8 cellular contexts compared by ENCODE assay signal in the genomic region with DNA sequence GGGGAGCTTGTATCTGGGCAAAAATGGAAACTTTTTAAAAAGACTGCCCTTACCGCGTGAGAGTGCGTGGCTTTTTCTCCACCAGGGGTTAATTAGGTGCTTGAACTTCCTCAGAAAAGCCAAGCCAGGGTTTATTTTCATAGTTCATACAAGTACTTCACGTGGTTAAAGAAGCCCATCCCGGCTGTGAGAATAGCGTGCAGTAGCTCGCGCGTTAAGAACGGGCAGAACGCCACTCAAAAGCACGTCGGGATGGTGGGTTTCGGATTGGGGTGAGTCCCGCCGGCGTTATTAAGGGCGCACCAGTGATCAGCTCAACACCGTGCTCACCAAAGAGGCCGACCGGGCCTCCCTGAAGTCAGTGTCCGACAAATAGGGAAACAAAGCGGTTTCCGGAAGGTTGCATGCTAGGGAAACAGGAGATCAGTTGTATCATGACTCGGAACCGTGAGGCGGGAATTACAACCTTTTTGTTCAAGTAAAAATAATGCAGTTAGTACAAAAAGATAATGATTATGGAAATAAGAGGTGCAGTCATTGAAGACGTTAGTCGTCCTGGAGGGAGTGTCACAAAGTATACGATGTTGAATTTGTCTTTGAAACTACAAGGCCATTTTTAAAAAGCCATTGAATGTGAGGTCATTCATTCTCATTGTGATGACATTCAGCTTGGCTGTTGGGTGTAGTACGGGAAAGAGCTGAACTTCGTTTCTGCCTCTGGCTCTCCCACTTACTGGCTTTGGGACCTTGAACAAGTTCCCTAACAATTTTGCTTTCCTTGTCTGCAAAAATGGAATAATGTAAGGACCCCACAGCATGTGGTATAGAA. TPM values are rescaled to one million over a fixed set of nuclear protein-coding genes. Genes with fewer than 3 reads are reported as not detected.
DNase-seq lines count a peak whose midpoint lies in the region; ATAC-seq, FAIRE-seq and TF ChIP-seq lines count a peak whose summit lies in the region.

No MANE protein-coding gene starts in this region.

- no peaks in the 10 kb centered on the region for H4K20me1 ChIP-seq in SK-N-SH (ENCODE audit: insufficient read depth)
- H4K20me1 ChIP-seq in HepG2 (ENCODE audit: insufficient read depth, low read length): no peaks in the 10 kb centered on the region

- peaks cover 20% of the 10 kb centered on the region for H3K4me1 Mint-ChIP-seq in central memory CD8-positive, alpha-beta T cell

- H3K9me2 ChIP-seq in SK-N-SH: no peaks in the 10 kb centered on the region

- no peaks in the 10 kb centered on the region for H3K9me3 Mint-ChIP-seq in central memory CD8-positive, alpha-beta T cell

- no peak; a peak in 1 of 4 replicates for TF ChIP-seq POLR2A in HepG2 (IDR thresholded peaks at IDR 0.05; ENCODE audit: insufficient read depth in 1 of 2, low read depth in 2 of 2, low read length in 2 of 2)

- peak overlapping the region; percentile 90 for H2AFZ ChIP-seq in SK-N-SH (ENCODE audit: low read depth)
- H2AFZ ChIP-seq in HepG2 (ENCODE audit: low read length): peak overlapping the region; percentile 66

- TF ChIP-seq CTCF in SK-N-SH (IDR thresholded peaks at IDR 0.05): no peak
- TF ChIP-seq CTCF in HepG2 (CRISPR knock-in tag; IDR thresholded peaks at IDR 0.05): no peak

- WGBS in SK-N-SH (ENCODE audit: low lambda C conversion rate): 3% methylated on average over 32 of the region's 32 CpGs
- 5% methylated on average over 14 of the region's 32 CpGs for WGBS in HepG2 (ENCODE audit: low lambda C conversion rate)

- TF ChIP-seq RAD21 in SK-N-SH (IDR thresholded peaks at IDR 0.05; ENCODE audit: low read length): no peak
- TF ChIP-seq RAD21 in HepG2 (CRISPR knock-in tag; IDR thresholded peaks at IDR 0.05): no peak; the same call in 1 of the 2 replicates

- H3K27me3 ChIP-seq in SK-N-SH (ENCODE audit: insufficient read depth) (no peaks in the 10 kb centered on the region), HepG2 (ENCODE audit: control insufficient read depth in 1 of 2, insufficient read depth in 2 of 2, low read length in 2 of 2) (no peaks in the 10 kb centered on the region; a peak in 1 of 5 replicates)

- H3K4me3 ChIP-seq in SK-N-SH (ENCODE audit: low read depth in 2 of 2, low read length in 1 of 2) (peak overlapping the region; percentile 72 to 77), HepG2 (replicated peaks in 1 of 3; ENCODE audit: insufficient read depth in 1 of 3, low read depth in 2 of 3, low read length in 3 of 3) (peak overlapping the region; percentile 55 to 86 (median 82))

- H3K4me2 ChIP-seq in SK-N-SH (peak overlapping the region; percentile 93), HepG2 (ENCODE audit: low read depth, low read length) (peak overlapping the region; percentile 77)

- H3K4me1 ChIP-seq in SK-N-SH (ENCODE audit: control insufficient read depth in 1 of 2, insufficient read depth in 2 of 2, low read depth in 1 of 2, low read length in 1 of 2) (peaks cover 0 to 14% of the 10 kb centered on the region in 2 experiments; a peak in 2 of 4 replicates), HepG2 (ENCODE audit: insufficient read depth, low read length) (peaks cover 26% of the 10 kb centered on the region)

- H3K9ac ChIP-seq in SK-N-SH: peak overlapping the region; percentile 91
- peak overlapping the region; percentile 97 for H3K9ac ChIP-seq in HepG2 (ENCODE audit: insufficient read depth, low read depth, low read length)

- in situ Hi-C loops in HepG2 (cut with HindIII; ENCODE audit: extremely low pct_ligation_motif_present, low pct_unique_long_range_greater_than_20kb): no loop called here

- peaks cover 7% of the 10 kb centered on the region for H3F3A ChIP-seq in SK-N-SH (replicated peaks; ENCODE audit: insufficient read depth)

- ATAC-seq in GM21528 (IDR thresholded peaks at IDR 0.05; ENCODE audit: low FRiP score, unreplicated experiment) (peak; percentile 32), HepG2 (peak; percentile 24)
- peak; percentile 34 for ATAC-seq in central memory CD8-positive, alpha-beta T cell (replicated peaks; ENCODE audit: extremely low read depth, poor library complexity, severe bottlenecking)

- DNase-seq in GM03348 (ENCODE audit: low spot score): peak; percentile 52
- DNase-seq in HTR-8/SVneo (ENCODE audit: insufficient read length, low spot score): peak; percentile 14
- peak; percentile 36 for DNase-seq in SK-N-SH
- no peak for DNase-seq in central memory CD8-positive, alpha-beta T cell (ENCODE audit: low spot score in 2 of 2)
- DNase-seq in HepG2 (ENCODE audit: low spot score): peak; percentile 61
- DNase-seq in stimulated activated CD8-positive, alpha-beta memory T cell treated with anti-CD3 and anti-CD28 coated beads, Interleukin-2, amount 100 ng/mL, for 48 hours (ENCODE audit: low read depth in 2 of 2): peak; percentile 17 to 18
- DNase-seq in DMS114 treated with DMSO at 0.1 percent for 48 hours (lab: John Stamatoyannopoulos, UW; ENCODE audit: unreplicated experiment): no peak

- CTCF ChIA-PET in SK-N-SH (lab: Yijun Ruan, JAX) (interaction anchor here (0.9 to 1.9 kb wide), 5 partner anchors 10 to 640 kb away, joined by 3 to 6 read pairs (median 4); no protein-coding TSS in a partner anchor), HepG2 (lab: Yijun Ruan, JAX; ENCODE audit: low intra/inter-chr PET ratio, low total read pairs) (no interaction called here)

- peak overlapping the region; percentile 51 for H3K27ac Mint-ChIP-seq in central memory CD8-positive, alpha-beta T cell (ENCODE audit: low read depth)

- H3K4me3 Mint-ChIP-seq in central memory CD8-positive, alpha-beta T cell: peak overlapping the region; percentile 98

- BruUV-seq in HepG2 (replicated peaks; lab: Mats Ljungman, UMichigan): TSS peak; percentile 79

- FAIRE-seq in HTR-8/SVneo (lab: Jason Lieb, UNC) (no peak), HepG2 (lab: Jason Lieb, UNC) (no peak)

- H3K36me3 ChIP-seq in SK-N-SH (replicated peaks in 1 of 2; ENCODE audit: control insufficient read depth in 1 of 2, insufficient read depth in 2 of 2, low read length in 1 of 2) (peaks cover 12 to 20% of the 10 kb centered on the region in 2 experiments), HepG2 (replicated peaks in 1 of 2; ENCODE audit: control insufficient read depth in 1 of 2, insufficient read depth in 2 of 2, low read length in 2 of 2) (no peaks in the 10 kb centered on the region; a peak in 1 of 5 replicates)

- no peaks in the 10 kb centered on the region for H3K27me3 Mint-ChIP-seq in central memory CD8-positive, alpha-beta T cell

- H3K36me3 Mint-ChIP-seq in central memory CD8-positive, alpha-beta T cell (ENCODE audit: insufficient read depth): peaks cover 2% of the 10 kb centered on the region

- H3K79me2 ChIP-seq in SK-N-SH (ENCODE audit: insufficient read depth): peaks cover 15% of the 10 kb centered on the region; the same call in 1 of the 2 replicates
- peaks cover 12% of the 10 kb centered on the region for H3K79me2 ChIP-seq in HepG2 (ENCODE audit: insufficient read depth, low read length)

- intact Hi-C loops in HepG2 (cut with micrococcal nuclease; ENCODE audit: unreplicated experiment): loop anchor here (5.0 kb wide), 1 partner anchor 42 kb away; a partner anchor contains a TSS

- POLR2A ChIA-PET in SK-N-SH (lab: Yijun Ruan, JAX) (interaction anchor here (0.7 to 2.6 kb wide), 9 partner anchors 8 to 640 kb away, joined by 3 to 14 read pairs (median 3); no protein-coding TSS in a partner anchor), HepG2 (lab: Yijun Ruan, JAX) (interaction anchor here (0.7 to 2.9 kb wide), 13 partner anchors 8 to 434 kb away, joined by 3 to 25 read pairs (median 6); a partner anchor contains a TSS)

- H3K27ac ChIP-seq in SK-N-SH (ENCODE audit: low read depth in 2 of 2, low read length in 1 of 2) (peak overlapping the region; percentile 95 to 98), HepG2 (ENCODE audit: extremely low read length, insufficient read depth, low read length) (peak overlapping the region; percentile 97)

- peak in 1 of 2 experiments; percentile 5; a peak in 1 of 4 replicates for TF ChIP-seq EP300 in SK-N-SH (IDR thresholded peaks at IDR 0.05; ENCODE audit: borderline replicate concordance in 1 of 2, low read depth in 1 of 2, low read length in 1 of 2)
- peak in 1 of 2 experiments; percentile 4; a peak in 1 of 4 replicates for TF ChIP-seq EP300 in HepG2 (IDR thresholded peaks at IDR 0.05; ENCODE audit: low read depth in 2 of 2, low read length in 2 of 2)
- TF ChIP-seq EP300 in HepG2 (CRISPR knock-in tag; IDR thresholded peaks at IDR 0.05; ENCODE audit: borderline replicate concordance): no peak

- no peaks in the 10 kb centered on the region for H3K9me3 ChIP-seq in SK-N-SH
- no peaks in the 10 kb centered on the region for H3K9me3 ChIP-seq in HepG2 (ENCODE audit: low read length)

RNA-seq across cellular contexts. Expression of a gene that starts 0.9 kb away (rescaled TPM):
- polyA plus RNA-seq in SK-N-SH (2012; rRNA removed) (12.2 and 16.8 TPM in 2 replicates), HepG2 (2011; rRNA removed) (4.8 and 5.5 TPM in 2 replicates)
- 20.5 and 20.7 TPM in 2 replicates for polyA plus RNA-seq in SK-N-SH (2012; cell fraction: cytosol; rRNA removed)
- polyA plus RNA-seq in SK-N-SH (2012; cell fraction: nucleus; rRNA removed): 2.4 and 7.7 TPM in 2 replicates
- 14.6 and 17.8 TPM in 2 replicates for total RNA-seq in HepG2 (2016; rRNA removed; fragmentation: Illumina TruSeq; extraction: Trizol)
- total RNA-seq in HepG2 (2016; cell fraction: cytosol; rRNA removed; fragmentation: Illumina TruSeq; extraction: Trizol; ENCODE audit: low read depth): 29.5 and 30.1 TPM in 2 replicates
- 15.1 and 15.7 TPM in 2 replicates for total RNA-seq in HepG2 (2016; cell fraction: insoluble cytoplasmic fraction; rRNA removed; fragmentation: Illumina TruSeq; extraction: Trizol)
- total RNA-seq in HepG2 (2016; cell fraction: membrane; rRNA removed; fragmentation: Illumina TruSeq; extraction: Trizol): 29.7 and 31.0 TPM in 2 replicates
- 12.8 and 14.0 TPM in 2 replicates for total RNA-seq in HepG2 (2016; cell fraction: nucleus; rRNA removed; fragmentation: Illumina TruSeq; extraction: Trizol)
- 2.7 and 3.0 TPM in 2 replicates for polyA plus RNA-seq in HepG2 (2011; cell fraction: cytosol; rRNA removed)
- 1.7 and 2.6 TPM in 2 replicates for polyA plus RNA-seq in HepG2 (2011; cell fraction: nucleus; rRNA removed)
- polyA plus RNA-seq in HepG2 (2012): 5.7 and 6.0 TPM in 2 replicates
- 25.5 and 31.1 TPM in 2 replicates for polyA plus RNA-seq in HepG2 (2016; cell fraction: cytosol; fragmentation: Illumina TruSeq; extraction: Trizol; ENCODE audit: low read depth)
- 12.3 and 13.7 TPM in 2 replicates for polyA plus RNA-seq in HepG2 (2016; cell fraction: insoluble cytoplasmic fraction; fragmentation: Illumina TruSeq; extraction: Trizol; ENCODE audit: low read depth)
- polyA plus RNA-seq in HepG2 (2016; cell fraction: membrane; fragmentation: Illumina TruSeq; extraction: Trizol; ENCODE audit: low read depth): 23.9 and 28.6 TPM in 2 replicates
- 15.5 and 17.4 TPM in 2 replicates for polyA plus RNA-seq in HepG2 (2016; cell fraction: nucleus; fragmentation: Illumina TruSeq; extraction: Trizol; ENCODE audit: insufficient read depth, low read depth)
- 2.7 TPM in 2 replicates for polyA minus RNA-seq in HepG2 (2011; rRNA and poly(A)+ RNA removed; ENCODE audit: low replicate concordance)
- 3.3 and 4.5 TPM in 2 replicates for polyA minus RNA-seq in HepG2 (2011; cell fraction: cytosol; rRNA and poly(A)+ RNA removed)
- polyA minus RNA-seq in HepG2 (2011; cell fraction: nucleus; rRNA and poly(A)+ RNA removed): 8.5 and 9.9 TPM in 2 replicates

RNA-seq across cellular contexts. Expression of a gene that starts 41.6 kb away (rescaled TPM):
- polyA plus RNA-seq in SK-N-SH (2012; rRNA removed): 3.8 and 5.9 TPM in 2 replicates
- 3.8 and 4.1 TPM in 2 replicates for polyA plus RNA-seq in SK-N-SH (2012; cell fraction: cytosol; rRNA removed)
- polyA plus RNA-seq in SK-N-SH (2012; cell fraction: nucleus; rRNA removed): 6.2 and 15.7 TPM in 2 replicates
- total RNA-seq in HepG2 (2016; rRNA removed; fragmentation: Illumina TruSeq; extraction: Trizol): 38.8 and 63.5 TPM in 2 replicates
- total RNA-seq in HepG2 (2016; cell fraction: cytosol; rRNA removed; fragmentation: Illumina TruSeq; extraction: Trizol; ENCODE audit: low read depth): 1.1 and 2.4 TPM in 2 replicates
- total RNA-seq in HepG2 (2016; cell fraction: insoluble cytoplasmic fraction; rRNA removed; fragmentation: Illumina TruSeq; extraction: Trizol): 40.3 and 58.9 TPM in 2 replicates
- 5.6 and 8.3 TPM in 2 replicates for total RNA-seq in HepG2 (2016; cell fraction: membrane; rRNA removed; fragmentation: Illumina TruSeq; extraction: Trizol)
- 35.4 TPM in 2 replicates for total RNA-seq in HepG2 (2016; cell fraction: nucleus; rRNA removed; fragmentation: Illumina TruSeq; extraction: Trizol)
- polyA plus RNA-seq in HepG2 (2011; rRNA removed): 11.8 and 14.6 TPM in 2 replicates
- 5.4 and 7.9 TPM in 2 replicates for polyA plus RNA-seq in HepG2 (2011; cell fraction: cytosol; rRNA removed)
- 13.5 and 15.5 TPM in 2 replicates for polyA plus RNA-seq in HepG2 (2011; cell fraction: nucleus; rRNA removed)
- 9.6 and 15.3 TPM in 2 replicates for polyA plus RNA-seq in HepG2 (2012)
- polyA plus RNA-seq in HepG2 (2016; cell fraction: cytosol; fragmentation: Illumina TruSeq; extraction: Trizol; ENCODE audit: low read depth): 0.28 and 0.40 TPM in 2 replicates
- 20.4 and 22.1 TPM in 2 replicates for polyA plus RNA-seq in HepG2 (2016; cell fraction: insoluble cytoplasmic fraction; fragmentation: Illumina TruSeq; extraction: Trizol; ENCODE audit: low read depth)
- 2.0 and 2.5 TPM in 2 replicates for polyA plus RNA-seq in HepG2 (2016; cell fraction: membrane; fragmentation: Illumina TruSeq; extraction: Trizol; ENCODE audit: low read depth)
- 33.9 and 37.6 TPM in 2 replicates for polyA plus RNA-seq in HepG2 (2016; cell fraction: nucleus; fragmentation: Illumina TruSeq; extraction: Trizol; ENCODE audit: insufficient read depth, low read depth)
- polyA minus RNA-seq in HepG2 (2011; rRNA and poly(A)+ RNA removed; ENCODE audit: low replicate concordance): 25.7 and 34.6 TPM in 2 replicates
- polyA minus RNA-seq in HepG2 (2011; cell fraction: cytosol; rRNA and poly(A)+ RNA removed): 17.3 and 18.2 TPM in 2 replicates
- 30.4 and 37.5 TPM in 2 replicates for polyA minus RNA-seq in HepG2 (2011; cell fraction: nucleus; rRNA and poly(A)+ RNA removed)

Comparison
In these comparisons a context has a peak if more than half of its experiments do, and no peak if none do; other contexts are left out.
1. DNase-seq: peak in GM03348 (single experiment), HTR-8/SVneo (single experiment), SK-N-SH (single experiment), HepG2 (single experiment) and stimulated activated CD8-positive, alpha-beta memory T cell treated with anti-CD3 and anti-CD28 coated beads, Interleukin-2, amount 100 ng/mL, for 48 hours (2 of 2); none in central memory CD8-positive, alpha-beta T cell (0 of 2) and DMS114 treated with DMSO at 0.1 percent for 48 hours (single experiment).
2. Peak in every context shown above with its lines, with median percentiles within 50 percentile points of each other: ATAC-seq.